7 cellular contexts compared by ENCODE assay signal in the genomic region with DNA sequence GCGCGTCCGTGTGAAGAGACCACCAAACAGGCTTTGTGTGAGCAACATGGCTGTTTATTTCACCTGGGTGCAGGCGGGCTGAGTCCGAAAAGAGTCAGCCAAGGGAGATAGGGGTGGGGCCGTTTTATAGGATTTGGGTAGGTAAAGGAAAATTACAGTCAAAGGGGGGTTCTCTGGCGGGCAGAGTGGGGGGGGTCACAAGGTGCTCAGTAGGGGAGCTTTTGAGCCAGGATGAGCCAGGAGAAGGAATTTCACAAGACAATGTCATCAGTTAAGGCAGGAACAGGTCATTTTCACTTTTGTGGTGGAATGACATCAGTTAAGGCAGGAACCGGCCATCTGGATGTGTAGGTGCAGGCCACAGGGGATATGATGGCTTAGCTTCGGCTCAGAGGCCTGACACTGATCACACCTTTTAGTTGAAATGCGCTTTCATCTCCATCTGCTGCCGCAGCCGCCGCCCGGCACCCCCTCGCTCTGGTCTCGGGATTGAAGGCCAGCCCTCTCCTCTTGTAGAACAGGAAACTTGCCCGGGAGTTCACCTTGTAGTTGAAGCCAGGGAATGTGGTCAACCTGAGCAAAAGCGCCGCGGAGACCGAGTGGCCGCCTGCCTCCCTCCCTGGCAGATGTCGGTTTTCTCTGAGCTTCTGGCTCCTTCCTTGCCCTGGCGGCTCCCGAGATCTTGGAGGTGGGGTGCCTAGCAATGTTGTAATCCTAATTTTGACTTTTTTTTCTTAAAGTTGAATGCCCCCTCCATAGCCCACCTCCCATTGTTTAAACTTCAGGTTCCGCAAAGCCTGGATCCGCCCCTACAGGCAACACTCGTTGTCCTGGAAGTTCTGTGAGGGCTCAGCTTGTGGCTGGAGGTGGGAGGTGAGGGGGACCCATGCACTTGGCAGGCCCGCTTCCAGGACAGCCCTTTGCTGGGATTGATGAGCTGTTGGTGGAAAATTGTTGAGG. TPM values are rescaled to one million over a fixed set of nuclear protein-coding genes. Genes with fewer than 3 reads are reported as not detected.
DNase-seq lines count a peak whose midpoint lies in the region; TF ChIP-seq lines count a peak whose summit lies in the region.
"Not testable (repeated sequence)": the region's sequence is repeated elsewhere in the genome, so short reads cannot be mapped to it uniquely, and the experiment has no call there.

No MANE protein-coding gene starts in this region.

- intact Hi-C loops in activated CD4-positive, alpha-beta T cell treated with anti-CD3 and anti-CD28 coated beads, Interleukin-2, amount 10 ng/mL, durations not matched to agents 24 days and 14 days (cut with micrococcal nuclease) = loop anchor here (5.0 kb wide), 2 partner anchors 56 to 71 kb away; partner anchors contain the start of gene TMEM63A

- peak overlapping the region; percentile 5 for H2AFZ ChIP-seq in mesenchymal stem cell (ENCODE audit: low read depth, low read length)

- peak overlapping the region; percentile 77 for H3K4me2 ChIP-seq in mesenchymal stem cell (ENCODE audit: low read length, poor library complexity, severe bottlenecking)

- H3K9me3 Mint-ChIP-seq in activated CD4-positive, alpha-beta T cell treated with anti-CD3 and anti-CD28 coated beads, Interleukin-2, amount 10 ng/mL, durations not matched to agents 24 days and 14 days = not testable (repeated sequence)

- not testable (repeated sequence) for H2BK15ac ChIP-seq in mesenchymal stem cell (ENCODE audit: low read depth, poor library complexity, severe bottlenecking)

- H4K91ac ChIP-seq in mesenchymal stem cell (ENCODE audit: low read length) = not testable (repeated sequence)

- DNase-seq in ELF-1 (ENCODE audit: low read depth, low spot score) (peak; percentile 73), NCI-H2171 treated with DMSO at 0.1 percent for 48 hours (lab: John Stamatoyannopoulos, UW) (peak; percentile 38), caudate nucleus (lab: John Stamatoyannopoulos, UW) (peak in 3 of 61 donors; percentile 16 to 55 (median 24)), cardiac muscle cell (ENCODE audit: low read depth in 1 of 2, low spot score in 1 of 2) (peak; percentile 38 to 67), mesenchymal stem cell (peak; percentile 42), retinal pigment epithelial cell (ENCODE audit: low read depth) (peak; percentile 18)
- not testable (repeated sequence) for DNase-seq in activated CD4-positive, alpha-beta T cell treated with anti-CD3 and anti-CD28 coated beads, Interleukin-2, amount 10 ng/mL, durations not matched to agents 24 days and 14 days

- H3K9ac ChIP-seq in mesenchymal stem cell (ENCODE audit: low read length) = peak overlapping the region; percentile 90

- peaks cover 22% of the 10 kb centered on the region for H3K27me3 Mint-ChIP-seq in activated CD4-positive, alpha-beta T cell treated with anti-CD3 and anti-CD28 coated beads, Interleukin-2, amount 10 ng/mL, durations not matched to agents 24 days and 14 days

- not testable (repeated sequence) for H3K36me3 Mint-ChIP-seq in activated CD4-positive, alpha-beta T cell treated with anti-CD3 and anti-CD28 coated beads, Interleukin-2, amount 10 ng/mL, durations not matched to agents 24 days and 14 days (ENCODE audit: low read depth)

- peaks cover 19% of the 10 kb centered on the region for H3K79me1 ChIP-seq in mesenchymal stem cell (replicated peaks; ENCODE audit: low read length, poor library complexity, severe bottlenecking)

- TF ChIP-seq CTCF in cardiac muscle cell (IDR thresholded peaks at IDR 0.05; ENCODE audit: low read depth, low read length); retinal pigment epithelial cell (conservative IDR thresholded peaks at IDR 0.05; ENCODE audit: low read depth, low read length): not testable (repeated sequence)

- H4K8ac ChIP-seq in mesenchymal stem cell (ENCODE audit: low read length) = not testable (repeated sequence)

- not testable (repeated sequence) for H3K27ac Mint-ChIP-seq in activated CD4-positive, alpha-beta T cell treated with anti-CD3 and anti-CD28 coated beads, Interleukin-2, amount 10 ng/mL, durations not matched to agents 24 days and 14 days

- not testable (repeated sequence) for H3K14ac ChIP-seq in mesenchymal stem cell (ENCODE audit: low read length in 2 of 2)

- H3K23ac ChIP-seq in mesenchymal stem cell (ENCODE audit: low read length in 2 of 2) = not testable (repeated sequence)

- peak overlapping the region; percentile 44 for H3K4me3 ChIP-seq in cardiac muscle cell
- peak overlapping the region; percentile 81 to 90 for H3K4me3 ChIP-seq in mesenchymal stem cell (ENCODE audit: insufficient read depth in 1 of 2, low read depth in 1 of 2, low read length in 2 of 2)
- peak overlapping the region; percentile 69 for H3K4me3 ChIP-seq in retinal pigment epithelial cell (ENCODE audit: low read length)

- H2BK12ac ChIP-seq in mesenchymal stem cell (ENCODE audit: low read length in 2 of 2) = not testable (repeated sequence)

- H3K9me3 ChIP-seq in cardiac muscle cell (ENCODE audit: low read depth); mesenchymal stem cell (ENCODE audit: control insufficient read depth, low read length): not testable (repeated sequence)

- peak overlapping the region; percentile 50 for H2BK120ac ChIP-seq in mesenchymal stem cell (ENCODE audit: low read depth, low read length)

- H2BK5ac ChIP-seq in mesenchymal stem cell (ENCODE audit: low read depth, low read length, poor library complexity, severe bottlenecking) = not testable (repeated sequence)

- H3K27me3 ChIP-seq in cardiac muscle cell; mesenchymal stem cell (ENCODE audit: control insufficient read depth in 1 of 2, insufficient read depth in 1 of 2, low read length in 2 of 2): not testable (repeated sequence)

- peak overlapping the region in 1 of 2 experiments; percentile 24 for H3K4ac ChIP-seq in mesenchymal stem cell (ENCODE audit: low read depth in 1 of 2, low read length in 2 of 2)

- H3K4me1 ChIP-seq in cardiac muscle cell (ENCODE audit: low read depth) (peaks cover 11% of the 10 kb centered on the region), mesenchymal stem cell (ENCODE audit: control insufficient read depth, insufficient read depth, low read depth, low read length) (peaks cover 21% of the 10 kb centered on the region)

- H3K18ac ChIP-seq in mesenchymal stem cell (ENCODE audit: low read depth in 1 of 2, low read length in 2 of 2) = peak overlapping the region; percentile 69 to 92

- not testable (repeated sequence) for H3K36me3 ChIP-seq in cardiac muscle cell; mesenchymal stem cell (ENCODE audit: control insufficient read depth in 1 of 2, insufficient read depth in 2 of 2, low read depth in 1 of 2, low read length in 2 of 2)

- H3K27ac ChIP-seq in caudate nucleus (ENCODE audit: low read depth, low read length) (peak overlapping the region; percentile 79), cardiac muscle cell (peak overlapping the region; percentile 63)
- H3K27ac ChIP-seq in mesenchymal stem cell (ENCODE audit: low read length, poor library complexity, severe bottlenecking) = not testable (repeated sequence)

- H3K4me3 Mint-ChIP-seq in activated CD4-positive, alpha-beta T cell treated with anti-CD3 and anti-CD28 coated beads, Interleukin-2, amount 10 ng/mL, durations not matched to agents 24 days and 14 days = peak overlapping the region; percentile 79

- peak overlapping the region; percentile 20 for H2AK5ac ChIP-seq in mesenchymal stem cell (ENCODE audit: low read length, severe bottlenecking)

- H3K4me1 Mint-ChIP-seq in activated CD4-positive, alpha-beta T cell treated with anti-CD3 and anti-CD28 coated beads, Interleukin-2, amount 10 ng/mL, durations not matched to agents 24 days and 14 days = not testable (repeated sequence)

- WGBS in mesenchymal stem cell = 11% methylated on average over 24 of the region's 29 CpGs

RNA-seq across cellular contexts. Expression of gene EPHX1, which starts 0.9 kb away (rescaled TPM):
- total RNA-seq in activated CD4-positive, alpha-beta T cell treated with anti-CD3 and anti-CD28 coated beads, Interleukin-2, amount 10 ng/mL, durations not matched to agents 24 days and 14 days = 1.6 and 1.8 TPM in 2 replicates
- total RNA-seq in cardiac muscle cell = 15.8 and 18.0 TPM in 2 replicates
- 18.7 and 33.8 TPM in 2 replicates for polyA plus RNA-seq in cardiac muscle cell
- polyA plus RNA-seq in mesenchymal stem cell (2013, experiment 1 of 2) = 58.9 TPM
- polyA plus RNA-seq in mesenchymal stem cell (2013, experiment 2 of 2) = 59.0 TPM

RNA-seq across cellular contexts. Expression of gene SRP9, which starts 33.2 kb away (rescaled TPM):
- total RNA-seq in activated CD4-positive, alpha-beta T cell treated with anti-CD3 and anti-CD28 coated beads, Interleukin-2, amount 10 ng/mL, durations not matched to agents 24 days and 14 days = 232 and 244 TPM in 2 replicates
- total RNA-seq in cardiac muscle cell = 167 and 241 TPM in 2 replicates
- polyA plus RNA-seq in cardiac muscle cell = 435 and 466 TPM in 2 replicates
- polyA plus RNA-seq in mesenchymal stem cell (2013, experiment 1 of 2) = 196 TPM
- polyA plus RNA-seq in mesenchymal stem cell (2013, experiment 2 of 2) = 205 TPM
